In genomic region chr6:85069577-85069976, GRCh38 we compare ENCODE assay signal across 8 cellular contexts.
"Had no signal": no experiment of that assay in that cellular context is flagged by ENCODE, and none has a peak within 500 bp of the region (broad histone marks: within the 10 kb centered on the region; RNA-seq: fewer than 3 reads in every experiment).

No MANE protein-coding gene starts in this region.

- H3K4me3 ChIP-seq: GM23338, HAP-1 had no signal

- DNase-seq: H7, HFFc6, KG1 had no signal

- H3K36me3 Mint-ChIP-seq: IgD-negative memory B cell had no signal

- H3K36me3 ChIP-seq: HAP-1 had no signal

- ATAC-seq: GM23338, HCT116 had no signal

- H3K27ac ChIP-seq: HL-60 had no signal

- H3K27me3 Mint-ChIP-seq: IgD-negative memory B cell had no signal

- H3K27ac Mint-ChIP-seq: GM23338, HFFc6, IgD-negative memory B cell had no signal

- H3K9me3 ChIP-seq: HAP-1 had no signal

- H3K4me2 ChIP-seq: GM23338 had no signal

- H3K9me3 Mint-ChIP-seq: GM23338, HFFc6 had no signal

- H3K4me3 Mint-ChIP-seq: GM23338, HFFc6, IgD-negative memory B cell had no signal

- H2AFZ ChIP-seq: GM23338 had no signal

- H3K4me1 ChIP-seq: HAP-1 had no signal

- H3K4me1 Mint-ChIP-seq: IgD-negative memory B cell had no signal
